ENCODE assay signal across 1 cellular context in the genomic region with DNA sequence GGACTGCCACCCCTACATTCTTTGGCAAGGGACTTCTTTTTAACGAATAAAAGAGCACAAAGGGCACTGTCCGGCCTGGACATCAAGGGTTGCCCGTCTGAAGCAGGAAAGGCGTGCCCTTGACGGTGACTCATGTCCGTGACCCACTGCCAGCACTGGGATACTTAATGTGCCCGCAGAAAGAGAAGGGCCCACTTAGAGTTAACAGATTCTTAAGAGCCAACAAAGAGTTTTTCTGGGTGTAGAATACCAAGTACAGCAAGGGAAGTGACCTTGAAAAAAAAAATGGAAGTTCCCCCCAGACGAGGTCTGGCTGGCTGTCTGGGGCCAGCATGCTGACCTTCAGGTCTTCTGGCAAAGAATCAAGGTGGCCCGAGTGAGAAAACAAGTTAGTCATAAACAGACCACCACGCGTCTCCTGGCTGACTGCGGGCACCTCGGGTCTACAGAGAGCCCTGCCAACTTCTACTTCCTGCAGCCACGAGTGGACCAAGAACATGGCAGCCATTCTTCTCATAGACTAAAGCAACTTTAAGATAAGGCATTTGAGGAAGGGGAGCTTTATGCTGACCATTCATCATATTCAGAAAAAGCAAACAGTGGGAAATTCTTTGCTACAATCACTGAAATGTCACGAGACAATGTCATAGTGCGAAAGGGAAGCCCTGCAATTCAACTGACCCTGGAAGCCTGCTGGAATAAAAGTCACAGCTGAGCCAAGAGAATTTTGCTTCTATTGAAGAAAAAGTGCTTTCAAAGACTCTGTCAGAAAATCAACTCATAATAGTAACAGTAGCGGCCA.
TF ChIP-seq lines count a peak whose summit lies in the region.

No MANE protein-coding gene starts in this region.

TF ChIP-seq in IMR-90, 13 proteins besides CTCF, POLR2A, EP300 and RAD21:
- TF ChIP-seq FOS (IDR thresholded peaks at IDR 0.05; ENCODE audit: low read depth, low read length) (no peak), MAFK (IDR thresholded peaks at IDR 0.05; ENCODE audit: low read depth, low read length) (no peak), CHD1 (IDR thresholded peaks at IDR 0.05; ENCODE audit: low read depth, low read length) (no peak), NFE2L2 (IDR thresholded peaks at IDR 0.05; ENCODE audit: low read depth, low read length) (no peak), SMC3 (IDR thresholded peaks at IDR 0.05; ENCODE audit: low read depth, low read length) (no peak), CEBPB (IDR thresholded peaks at IDR 0.05; ENCODE audit: low read depth, low read length) (no peak), MAZ (IDR thresholded peaks at IDR 0.05; ENCODE audit: borderline replicate concordance, low read depth, low read length) (no peak), BHLHE40 (IDR thresholded peaks at IDR 0.05; ENCODE audit: low read depth, low read length) (no peak)
- TF ChIP-seq, protein P1, sequence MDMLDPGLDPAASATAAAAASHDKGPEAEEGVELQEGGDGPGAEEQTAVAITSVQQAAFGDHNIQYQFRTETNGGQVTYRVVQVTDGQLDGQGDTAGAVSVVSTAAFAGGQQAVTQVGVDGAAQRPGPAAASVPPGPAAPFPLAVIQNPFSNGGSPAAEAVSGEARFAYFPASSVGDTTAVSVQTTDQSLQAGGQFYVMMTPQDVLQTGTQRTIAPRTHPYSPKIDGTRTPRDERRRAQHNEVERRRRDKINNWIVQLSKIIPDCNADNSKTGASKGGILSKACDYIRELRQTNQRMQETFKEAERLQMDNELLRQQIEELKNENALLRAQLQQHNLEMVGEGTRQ (IDR thresholded peaks at IDR 0.05; ENCODE audit: low read depth, low read length): no peak
TF ChIP-seq in IMR-90: peak in this region for 0.
